In genomic region chr9:29211003-29211584, GRCh38 we compare ENCODE assay signal across 15 cellular contexts. TPM values are rescaled to one million over a fixed set of nuclear protein-coding genes. Genes with fewer than 3 reads are reported as not detected.
DNase-seq lines count a peak whose midpoint lies in the region; ATAC-seq, FAIRE-seq and TF ChIP-seq lines count a peak whose summit lies in the region.
"Had no signal": no experiment of that assay in that cellular context is flagged by ENCODE, and none has a peak within 500 bp of the region (broad histone marks: within the 10 kb centered on the region; RNA-seq: fewer than 3 reads in every experiment).

No MANE protein-coding gene starts in this region.

- ATAC-seq in GM19452 (IDR thresholded peaks at IDR 0.05; ENCODE audit: unreplicated experiment): no peak

- H3K4me3 Mint-ChIP-seq in activated naive CD8-positive, alpha-beta T cell: peak overlapping the region; percentile 47
- H3K4me3 Mint-ChIP-seq in activated naive CD8-positive, alpha-beta T cell treated with anti-CD3 and anti-CD28 coated beads for 36 hours: no peak overlapping the region
- H3K4me3 Mint-ChIP-seq: activated naive CD4-positive, alpha-beta T cell treated with anti-CD3 and anti-CD28 coated beads, Interleukin-2, amount 50 U/mL, for 24 hours had no signal

- H3K4me1 ChIP-seq in SJCRH30 (no peaks in the 10 kb centered on the region), iPS-18a (ENCODE audit: control insufficient read depth, low read depth, low read length) (peaks cover 11% of the 10 kb centered on the region)

- DNase-seq in activated naive CD8-positive, alpha-beta T cell treated with anti-CD3 and anti-CD28 coated beads for 36 hours: no peak
- DNase-seq in SJCRH30 (no peak), urothelium cell line (ENCODE audit: low spot score) (no peak), AG08395 (ENCODE audit: low spot score) (no peak), D721Med (ENCODE audit: insufficient read length, low spot score) (no peak)
- DNase-seq: Right ventricle myocardium superior; stimulated activated CD4-positive, alpha-beta T cell treated with anti-CD3 and anti-CD28 coated beads, Interleukin-1b, Interleukin-23, amount 100 ng/mL, for 48 hours had no signal

- no peak for TF ChIP-seq CTCF in D721Med (IDR thresholded peaks at IDR 0.05; ENCODE audit: insufficient read depth, missing control alignments)

- H3K27me3 ChIP-seq in SJCRH30 (no peaks in the 10 kb centered on the region), iPS-18a (ENCODE audit: control insufficient read depth, insufficient read depth, low read length) (peaks cover 33% of the 10 kb centered on the region)

- FAIRE-seq in urothelium cell line (lab: Jason Lieb, UNC) (peak; percentile 23), D721Med (lab: Jason Lieb, UNC) (no peak)
- FAIRE-seq: TTC549 had no signal

- peak overlapping the region; percentile 47 for H3K27ac ChIP-seq in SJCRH30
- H3K27ac ChIP-seq in iPS-18a (ENCODE audit: low read length): no peak overlapping the region

- H3K27ac Mint-ChIP-seq in activated naive CD8-positive, alpha-beta T cell: no peak overlapping the region
- no peak overlapping the region for H3K27ac Mint-ChIP-seq in activated naive CD8-positive, alpha-beta T cell treated with anti-CD3 and anti-CD28 coated beads for 36 hours
- H3K27ac Mint-ChIP-seq: activated naive CD4-positive, alpha-beta T cell treated with anti-CD3 and anti-CD28 coated beads, Interleukin-2, amount 50 U/mL, for 24 hours had no signal

- peaks cover 22% of the 10 kb centered on the region for H3K4me1 Mint-ChIP-seq in activated naive CD8-positive, alpha-beta T cell (ENCODE audit: low read depth)
- peaks cover 8% of the 10 kb centered on the region for H3K4me1 Mint-ChIP-seq in activated naive CD8-positive, alpha-beta T cell treated with anti-CD3 and anti-CD28 coated beads for 36 hours

- H3K9me3 ChIP-seq in SJCRH30 (replicated peaks): no peaks in the 10 kb centered on the region
- H3K9me3 ChIP-seq in iPS-18a (ENCODE audit: control insufficient read depth, low read depth, low read length): no peaks in the 10 kb centered on the region

- H3K27me3 Mint-ChIP-seq in activated naive CD8-positive, alpha-beta T cell: peaks cover 38% of the 10 kb centered on the region
- H3K27me3 Mint-ChIP-seq in activated naive CD8-positive, alpha-beta T cell treated with anti-CD3 and anti-CD28 coated beads for 36 hours: peaks cover 53% of the 10 kb centered on the region

- no peaks in the 10 kb centered on the region for H3K9me3 Mint-ChIP-seq in activated naive CD8-positive, alpha-beta T cell (ENCODE audit: low read depth)
- no peaks in the 10 kb centered on the region for H3K9me3 Mint-ChIP-seq in activated naive CD8-positive, alpha-beta T cell treated with anti-CD3 and anti-CD28 coated beads for 36 hours
- H3K9me3 Mint-ChIP-seq: activated naive CD4-positive, alpha-beta T cell treated with anti-CD3 and anti-CD28 coated beads, Interleukin-2, amount 50 U/mL, for 24 hours had no signal

- no peaks in the 10 kb centered on the region for H3K36me3 ChIP-seq in SJCRH30
- no peaks in the 10 kb centered on the region for H3K36me3 ChIP-seq in iPS-18a (ENCODE audit: control insufficient read depth, low read depth, low read length)

- peak overlapping the region; percentile 69 for H3K4me3 ChIP-seq in SJCRH30
- peak overlapping the region; percentile 82 for H3K4me3 ChIP-seq in iPS-18a (ENCODE audit: low read length)

- H3K9ac ChIP-seq in iPS-18a (ENCODE audit: low read length): peak overlapping the region; percentile 29

- H3K36me3 Mint-ChIP-seq in activated naive CD8-positive, alpha-beta T cell: no peaks in the 10 kb centered on the region
- H3K36me3 Mint-ChIP-seq in activated naive CD8-positive, alpha-beta T cell treated with anti-CD3 and anti-CD28 coated beads for 36 hours: no peaks in the 10 kb centered on the region
- H3K36me3 Mint-ChIP-seq: activated naive CD4-positive, alpha-beta T cell treated with anti-CD3 and anti-CD28 coated beads, Interleukin-2, amount 50 U/mL, for 24 hours had no signal

RNA-seq across cellular contexts. Expression of gene LINGO2, which starts 2.3 kb away (rescaled TPM):
- not detected for total RNA-seq in activated naive CD8-positive, alpha-beta T cell treated with anti-CD3 and anti-CD28 coated beads for 36 hours
- 4.1 and 5.5 TPM in 2 replicates for total RNA-seq in SJCRH30 (2014; rRNA removed; shearing (Covaris generic))
- total RNA-seq: Daoy, mesenteric fat pad, pulmonary artery endothelial cell, Right ventricle myocardium superior had no signal
